In genomic region chr2:127025357-127026062, GRCh38 we compare ENCODE assay signal across 8 cellular contexts.
DNase-seq lines count a peak whose midpoint lies in the region; ATAC-seq and TF ChIP-seq lines count a peak whose summit lies in the region.

No MANE protein-coding gene starts in this region.

- H3K9ac ChIP-seq in HUES48 (ENCODE audit: low read depth, low read length) (peak overlapping the region; percentile 59), parathyroid adenoma (no peak overlapping the region)

- H3K36me3 ChIP-seq in HUES48 (ENCODE audit: control insufficient read depth, insufficient read depth, low read length) (no peaks in the 10 kb centered on the region), parathyroid adenoma (ENCODE audit: control insufficient read depth, insufficient read depth, low read length) (no peaks in the 10 kb centered on the region), thyroid gland (no peaks in the 10 kb centered on the region)

- peak overlapping the region; percentile 93 for H3K4me2 ChIP-seq in parathyroid adenoma (ENCODE audit: low read length)

- H3K27me3 Mint-ChIP-seq in Calu3 (ENCODE audit: unreplicated experiment), result peaks cover 62% of the 10 kb centered on the region
- peaks cover 13% of the 10 kb centered on the region for H3K27me3 Mint-ChIP-seq in activated naive CD8-positive, alpha-beta T cell

- no peaks in the 10 kb centered on the region for H3K4me1 Mint-ChIP-seq in Calu3 (ENCODE audit: low read depth, unreplicated experiment)
- H3K4me1 Mint-ChIP-seq in activated naive CD8-positive, alpha-beta T cell (ENCODE audit: low read depth), result peaks cover 11% of the 10 kb centered on the region

- H3K27me3 ChIP-seq in HUES48 (ENCODE audit: control insufficient read depth, insufficient read depth, low read length), result no peaks in the 10 kb centered on the region
- no peaks in the 10 kb centered on the region for H3K27me3 ChIP-seq in parathyroid adenoma (ENCODE audit: control insufficient read depth, insufficient read depth, low read length)
- H3K27me3 ChIP-seq in thyroid gland, result peaks cover 4% of the 10 kb centered on the region

- H3K79me2 ChIP-seq in parathyroid adenoma, result no peaks in the 10 kb centered on the region

- BruUV-seq in Calu3 (replicated peaks; lab: Mats Ljungman, UMichigan), result no TSS peak

- no peak overlapping the region for H3K27ac Mint-ChIP-seq in Calu3 (ENCODE audit: unreplicated experiment)
- no peak overlapping the region for H3K27ac Mint-ChIP-seq in activated naive CD8-positive, alpha-beta T cell

- H3K9me3 ChIP-seq in HUES48 (ENCODE audit: control insufficient read depth, insufficient read depth, low read length) (no peaks in the 10 kb centered on the region), parathyroid adenoma (ENCODE audit: control insufficient read depth, low read length) (no peaks in the 10 kb centered on the region), thyroid gland (no peaks in the 10 kb centered on the region)

- whole genome bisulfite sequencing in thyroid gland, 2 donors, result 1 to 2% methylated on average over 16 to 28 of the region's 39 CpGs

- ATAC-seq in GM21381 (IDR thresholded peaks at IDR 0.05; ENCODE audit: unreplicated experiment) (peak; percentile 97), Right ventricle myocardium superior (ENCODE audit: poor library complexity) (peak; percentile 88)

- H3K27ac ChIP-seq in HUES48 (ENCODE audit: low read depth, low read length) (peak overlapping the region; percentile 51), parathyroid adenoma (peak overlapping the region; percentile 58), thyroid gland (no peak overlapping the region)

- H2AFZ ChIP-seq in parathyroid adenoma, result peak overlapping the region; percentile 98

- H3K36me3 Mint-ChIP-seq in Calu3 (ENCODE audit: insufficient read depth, unreplicated experiment), result no peaks in the 10 kb centered on the region
- no peaks in the 10 kb centered on the region for H3K36me3 Mint-ChIP-seq in activated naive CD8-positive, alpha-beta T cell

- peak overlapping the region; percentile 37 for H3K4me3 Mint-ChIP-seq in Calu3 (ENCODE audit: low read depth, unreplicated experiment)
- peak overlapping the region; percentile 88 for H3K4me3 Mint-ChIP-seq in activated naive CD8-positive, alpha-beta T cell

- H3K4me1 ChIP-seq in HUES48 (ENCODE audit: control insufficient read depth, insufficient read depth, low read length), result 0 out of 2 replicates have a peak, but pooled peaks cover 3% of the 10 kb centered on the region
- peaks cover 2% of the 10 kb centered on the region for H3K4me1 ChIP-seq in parathyroid adenoma
- H3K4me1 ChIP-seq in thyroid gland, result peaks cover 7 to 15% of the 10 kb centered on the region in 2 donors

- H3K4me3 ChIP-seq in HUES48 (ENCODE audit: low read depth, low read length) (peak overlapping the region; percentile 85), parathyroid adenoma (ENCODE audit: low read depth, low read length) (peak overlapping the region; percentile 32), thyroid gland (replicated peaks in 1 of 3) (peak overlapping the region in 2 of 3 donors; percentile 10 to 15)

- TF ChIP-seq CTCF in Calu3 (IDR thresholded peaks at IDR 0.05; ENCODE audit: unreplicated experiment) (no peak), parathyroid adenoma (IDR thresholded peaks at IDR 0.05) (peak; percentile 54), thyroid gland (IDR thresholded peaks at IDR 0.05) (peak in 3 of 6 experiments; percentile 10 to 34 (median 12))

- peak; percentile 42 for DNase-seq in Calu3
- peak; percentile 95 for DNase-seq in SK-N-DZ (ENCODE audit: low spot score)
- DNase-seq in Right ventricle myocardium superior, result peak; percentile 81
- peak; percentile 84 to 85 for DNase-seq in thyroid gland

- intact Hi-C loops in Calu3 (cut with micrococcal nuclease; ENCODE audit: unreplicated experiment) (no loop called here), Right ventricle myocardium superior (cut with DNase I) (no loop called here), thyroid gland (cut with DNase I) (no loop called here)

- no peak for TF ChIP-seq POLR2A in thyroid gland (IDR thresholded peaks at IDR 0.05)

- CTCF ChIA-PET in Calu3 (lab: Charles Lee), result no interaction called here

- no peaks in the 10 kb centered on the region for H3K9me3 Mint-ChIP-seq in Calu3 (ENCODE audit: low read depth, unreplicated experiment)
- peaks cover 9% of the 10 kb centered on the region for H3K9me3 Mint-ChIP-seq in activated naive CD8-positive, alpha-beta T cell (ENCODE audit: low read depth)

Comparison
In these comparisons a context has a peak if more than half of its experiments do, and no peak if none do; other contexts are left out.
1. DNase-seq: peak in every context shown above with its lines; median percentile 95 in SK-N-DZ; 84 in thyroid gland; 81 in Right ventricle myocardium superior; 42 in Calu3.
2. H3K27ac ChIP-seq: peak in HUES48 (single experiment) and parathyroid adenoma (single experiment); none in thyroid gland (0 of 3).
3. H3K4me3 ChIP-seq: peak in every context shown above with its lines; median percentile 85 in HUES48; 32 in parathyroid adenoma; 12 in thyroid gland.